14 cellular contexts compared by ENCODE assay signal in the genomic region with DNA sequence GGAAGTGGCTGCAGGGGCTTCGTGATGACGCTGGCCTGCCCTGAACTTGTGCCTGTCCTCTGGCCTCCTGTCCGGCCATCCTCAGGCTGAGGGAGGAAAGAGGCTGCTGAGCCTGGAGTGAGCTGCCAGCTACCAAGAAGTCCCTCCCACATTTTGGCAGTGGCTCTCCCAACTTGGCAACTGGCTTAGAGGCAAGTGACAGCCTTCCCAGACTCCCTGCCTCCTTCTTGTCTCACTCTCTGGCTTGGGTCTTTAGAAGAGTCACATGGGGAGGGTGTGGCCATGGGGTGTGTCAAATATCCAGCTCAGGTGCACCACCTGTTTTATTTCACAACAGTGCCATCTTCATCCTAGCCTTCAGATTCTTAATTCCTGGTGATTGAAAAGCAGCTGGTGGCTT.
A peak's percentile ranks its signal among the peaks of the same experiment; 100 is the strongest.
DNase-seq lines count a peak whose midpoint lies in the region; ATAC-seq, FAIRE-seq and TF ChIP-seq lines count a peak whose summit lies in the region.
"Had no signal": no experiment of that assay in that cellular context is flagged by ENCODE, and none has a peak within 500 bp of the region (broad histone marks: within the 10 kb centered on the region; RNA-seq: fewer than 3 reads in every experiment).

No MANE protein-coding gene starts in this region.

- peak; percentile 38 for FAIRE-seq in endothelial cell of umbilical vein (lab: Jason Lieb, UNC)

- H3K4me3 ChIP-seq in endothelial cell of umbilical vein (replicated peaks in 1 of 3; ENCODE audit: insufficient read depth in 1 of 3, low read depth in 1 of 3, low read length in 3 of 3) (no peak overlapping the region), upper lobe of right lung (no peak overlapping the region)
- H3K4me3 ChIP-seq: skin epidermis had no signal

- H4K20me1 ChIP-seq in endothelial cell of umbilical vein (replicated peaks; ENCODE audit: control insufficient read depth, extremely low read depth, insufficient read depth, low read length) = no peaks in the 10 kb centered on the region

- no peak overlapping the region for H3K4me2 ChIP-seq in endothelial cell of umbilical vein (ENCODE audit: insufficient read depth, low read length)

- intact Hi-C loops in endothelial cell of umbilical vein (cut with micrococcal nuclease) = no loop called here
- intact Hi-C loops in upper lobe of right lung (cut with DNase I) = no loop called here

- no peak overlapping the region for H3K27ac ChIP-seq in endothelial cell of umbilical vein (ENCODE audit: insufficient read depth, low read depth, low read length)
- no peak overlapping the region for H3K27ac ChIP-seq in upper lobe of right lung

- no peak overlapping the region for H3K9ac ChIP-seq in endothelial cell of umbilical vein (replicated peaks; ENCODE audit: extremely low read depth, insufficient read depth, low read length)

- peaks cover 6% of the 10 kb centered on the region for H3K4me1 ChIP-seq in endothelial cell of umbilical vein (ENCODE audit: control insufficient read depth, extremely low read depth, insufficient read depth, low read length)
- no peaks in the 10 kb centered on the region for H3K4me1 ChIP-seq in upper lobe of right lung

- H3K79me2 ChIP-seq in endothelial cell of umbilical vein (ENCODE audit: control insufficient read depth, insufficient read depth, low read length) = no peaks in the 10 kb centered on the region

- H3K36me3 ChIP-seq in endothelial cell of umbilical vein (ENCODE audit: control insufficient read depth in 2 of 2, extremely low read depth in 1 of 2, insufficient read depth in 2 of 2, low read length in 2 of 2) (no peaks in the 10 kb centered on the region), upper lobe of right lung (no peaks in the 10 kb centered on the region)

- ATAC-seq in upper lobe of right lung = peak; percentile 65
- ATAC-seq in activated CD4-positive, CD25-positive, alpha-beta regulatory T cell treated with anti-CD3 and anti-CD28 coated beads, Interleukin-2, amount 50 U/mL, for 24 hours = no peak
- ATAC-seq in HG02623 (IDR thresholded peaks at IDR 0.05; ENCODE audit: unreplicated experiment) = no peak
- ATAC-seq: activated T-helper 17 cell treated with anti-CD3 and anti-CD28 coated beads, Interleukin-2, amount 50 U/mL, for 72 hours; SK-N-SH treated with all-trans-retinoic acid at 6 μM for 48 hours had no signal

- TF ChIP-seq POLR2A in endothelial cell of umbilical vein (IDR thresholded peaks at IDR 0.05; ENCODE audit: low read depth, low read length) = no peak

- BruUV-seq in endothelial cell of umbilical vein (replicated peaks; lab: Mats Ljungman, UMichigan) = no TSS peak

- TF ChIP-seq CTCF in endothelial cell of umbilical vein (IDR thresholded peaks at IDR 0.05; ENCODE audit: extremely low read depth in 1 of 2, insufficient read depth in 1 of 2, low read depth in 1 of 2, low read length in 2 of 2) (no peak), upper lobe of right lung (IDR thresholded peaks at IDR 0.05) (no peak)

- CTCF ChIA-PET in endothelial cell of umbilical vein (lab: Charles Lee) = interaction anchor here (1.3 kb wide), 1 partner anchor 95 kb away, joined by 3 read pairs; no protein-coding TSS in a partner anchor

- H3K9me1 ChIP-seq in endothelial cell of umbilical vein (replicated peaks; ENCODE audit: control insufficient read depth, extremely low read depth, insufficient read depth, low read length) = no peaks in the 10 kb centered on the region

- H3K9me3 ChIP-seq in endothelial cell of umbilical vein (replicated peaks; ENCODE audit: control insufficient read depth, insufficient read depth, low read length) (no peaks in the 10 kb centered on the region), upper lobe of right lung (peaks cover 7% of the 10 kb centered on the region)

- POLR2A ChIA-PET in endothelial cell of umbilical vein (lab: Charles Lee) = no interaction called here

- H2AFZ ChIP-seq in endothelial cell of umbilical vein (ENCODE audit: low read depth, low read length) = no peak overlapping the region

- dilution Hi-C loops in endothelial cell of umbilical vein (cut with MboI; ENCODE audit: extremely low pct_ligation_motif_present, low sequenced_read_pairs) = no loop called here

- DNase-seq in NCI-H82 (lab: John Stamatoyannopoulos, UW) = peak; percentile 22
- no peak for DNase-seq in NCI-H82 treated with DMSO at 0.1 percent for 48 hours (lab: John Stamatoyannopoulos, UW; ENCODE audit: unreplicated experiment)
- DNase-seq in endothelial cell of umbilical vein (ENCODE audit: low read depth, low spot score) = no peak
- peak; percentile 35 for DNase-seq in midbrain (lab: John Stamatoyannopoulos, UW)
- no peak for DNase-seq in upper lobe of right lung
- no peak for DNase-seq in A172 (ENCODE audit: low spot score)
- DNase-seq: erythroblast, GOT3, naive B cell had no signal

- H3K27me3 ChIP-seq in endothelial cell of umbilical vein (ENCODE audit: control insufficient read depth in 2 of 2, insufficient read depth in 2 of 2, low read length in 2 of 2) (no peaks in the 10 kb centered on the region), upper lobe of right lung (no peaks in the 10 kb centered on the region)

TF ChIP-seq in endothelial cell of umbilical vein, 7 proteins besides CTCF, POLR2A, EP300 and RAD21:
- no peak for TF ChIP-seq GATA2 (IDR thresholded peaks at IDR 0.05; ENCODE audit: insufficient read depth, insufficient read length, low read depth, low read length)
- TF ChIP-seq, protein P1, sequence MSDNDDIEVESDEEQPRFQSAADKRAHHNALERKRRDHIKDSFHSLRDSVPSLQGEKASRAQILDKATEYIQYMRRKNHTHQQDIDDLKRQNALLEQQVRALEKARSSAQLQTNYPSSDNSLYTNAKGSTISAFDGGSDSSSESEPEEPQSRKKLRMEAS (IDR thresholded peaks at IDR 0.05; ENCODE audit: insufficient read depth, insufficient read length) = no peak
- TF ChIP-seq EZH2 (IDR thresholded peaks at IDR 0.05; ENCODE audit: borderline replicate concordance, low read depth, low read length, severe bottlenecking) = no peak
- TF ChIP-seq POLR2AphosphoS5 (IDR thresholded peaks at IDR 0.05; ENCODE audit: insufficient read depth, low read depth, low read length) = no peak
- TF ChIP-seq MYC (IDR thresholded peaks at IDR 0.05; ENCODE audit: low read depth, low read length) = no peak
- no peak for TF ChIP-seq FOS (IDR thresholded peaks at IDR 0.05; ENCODE audit: borderline replicate concordance, insufficient read depth, low read length)
- no peak for TF ChIP-seq JUN (IDR thresholded peaks at IDR 0.05; ENCODE audit: borderline replicate concordance, insufficient read depth, insufficient read length, low read depth)

Comparison
In these comparisons a context has a peak if more than half of its experiments do, and no peak if none do; other contexts are left out.
1. DNase-seq: peak in NCI-H82 (single experiment) and midbrain (single experiment); none in NCI-H82 treated with DMSO at 0.1 percent for 48 hours (single experiment), endothelial cell of umbilical vein (single experiment), upper lobe of right lung (single experiment) and A172 (single experiment).